Comparison of ENCODE assay signal across 12 cellular contexts in genomic region chr9:126519660-126520425, GRCh38.
DNase-seq lines count a peak whose midpoint lies in the region; ATAC-seq and TF ChIP-seq lines count a peak whose summit lies in the region.
"Had no signal": no experiment of that assay in that cellular context is flagged by ENCODE, and none has a peak within 500 bp of the region (broad histone marks: within the 10 kb centered on the region; RNA-seq: fewer than 3 reads in every experiment).

No MANE protein-coding gene starts in this region.

- H4K8ac ChIP-seq in mesendoderm (ENCODE audit: low read depth, low read length): no peak overlapping the region

- no peak overlapping the region for H3K9ac ChIP-seq in mesendoderm (ENCODE audit: low read length)

- no peaks in the 10 kb centered on the region for H3K79me2 ChIP-seq in mesendoderm (ENCODE audit: control insufficient read depth, insufficient read depth, low read length)

- no peak overlapping the region for H2AK5ac ChIP-seq in mesendoderm (ENCODE audit: low read length)

- H2BK15ac ChIP-seq in mesendoderm (replicated peaks; ENCODE audit: low read depth): no peak overlapping the region

- H3K4me2 ChIP-seq in mesendoderm (ENCODE audit: low read length): no peak overlapping the region

- H3K4ac ChIP-seq in mesendoderm (ENCODE audit: low read depth, low read length): peak overlapping the region; percentile 84

- H3K9me3 Mint-ChIP-seq in CD4-positive, alpha-beta memory T cell: peaks cover 0 to 1% (median 0%) of the 10 kb centered on the region in 8 donors
- H3K9me3 Mint-ChIP-seq in activated CD4-positive, alpha-beta memory T cell treated with anti-CD3 and anti-CD28 coated beads, Interleukin-2, amount 10 ng/mL, durations not matched to agents 7 days and 5 days: no peaks in the 10 kb centered on the region

- no peaks in the 10 kb centered on the region for H3K79me1 ChIP-seq in mesendoderm (ENCODE audit: low read length)

- POLR2A ChIA-PET in CD4-positive, alpha-beta memory T cell (lab: Charles Lee; ENCODE audit: partially characterized antibody): no interaction called here
- POLR2A ChIA-PET in activated CD4-positive, alpha-beta memory T cell treated with anti-CD3 and anti-CD28 coated beads, Interleukin-2, amount 10 ng/mL, durations not matched to agents 7 days and 5 days (lab: Charles Lee): no interaction called here

- H3K36me3 ChIP-seq in BE2C (no peaks in the 10 kb centered on the region), mesendoderm (ENCODE audit: control insufficient read depth, insufficient read depth, low read length) (no peaks in the 10 kb centered on the region)
- H3K36me3 ChIP-seq in CD4-positive, alpha-beta memory T cell (ENCODE audit: insufficient read depth, low read length): no peaks in the 10 kb centered on the region
- H3K36me3 ChIP-seq: left lung had no signal

- no peaks in the 10 kb centered on the region for H3K9me3 ChIP-seq in BE2C
- H3K9me3 ChIP-seq in CD4-positive, alpha-beta memory T cell (ENCODE audit: control insufficient read depth in 1 of 2, low read length in 2 of 2): no peaks in the 10 kb centered on the region
- H3K9me3 ChIP-seq: left lung had no signal

- H3K27ac Mint-ChIP-seq in CD4-positive, alpha-beta memory T cell: peak overlapping the region in 4 of 7 donors; percentile 1 to 76 (median 32)
- H3K27ac Mint-ChIP-seq in activated CD4-positive, alpha-beta memory T cell treated with anti-CD3 and anti-CD28 coated beads, Interleukin-2, amount 10 ng/mL, durations not matched to agents 7 days and 5 days: no peak overlapping the region

- no peak for TF ChIP-seq CTCF in BE2C (IDR thresholded peaks at IDR 0.05; ENCODE audit: low read depth, low read length)

- intact Hi-C loops in CD4-positive, alpha-beta memory T cell (cut with micrococcal nuclease): no loop called here

- H2BK5ac ChIP-seq in mesendoderm (ENCODE audit: low read length): peak overlapping the region; percentile 25

- H3K23ac ChIP-seq in mesendoderm (ENCODE audit: low read length): no peak overlapping the region

- peaks cover 8 to 16% of the 10 kb centered on the region in 2 donors for H3K27me3 Mint-ChIP-seq in CD4-positive, alpha-beta memory T cell
- H3K27me3 Mint-ChIP-seq in activated CD4-positive, alpha-beta memory T cell treated with anti-CD3 and anti-CD28 coated beads, Interleukin-2, amount 10 ng/mL, durations not matched to agents 7 days and 5 days: peaks cover 70% of the 10 kb centered on the region

- peak; percentile 51 for DNase-seq in BE2C
- DNase-seq in CD4-positive, alpha-beta memory T cell: no peak
- DNase-seq in activated CD4-positive, alpha-beta memory T cell treated with anti-CD3 and anti-CD28 coated beads, Interleukin-2, amount 10 ng/mL, durations not matched to agents 7 days and 5 days: peak; percentile 32
- no peak for DNase-seq in mesendoderm
- no peak for DNase-seq in dedifferentiated amniotic fluid mesenchymal stem cell (ENCODE audit: extremely low spot score)
- DNase-seq in NCI-H510A (lab: John Stamatoyannopoulos, UW): no peak
- DNase-seq: activated naive CD4-positive, alpha-beta T cell treated with anti-CD3 and anti-CD28 coated beads, Interleukin-2, amount 50 U/mL, for 16 hours; effector memory CD4-positive, alpha-beta T cell; left lung; NCI-H1694; NCI-H526 treated with DMSO at 0.1 percent for 48 hours had no signal

- peak overlapping the region; percentile 21 for H2BK120ac ChIP-seq in mesendoderm (ENCODE audit: low read depth, low read length)

- peak overlapping the region; percentile 59 for H3K56ac ChIP-seq in mesendoderm (ENCODE audit: low read length)

- ATAC-seq in HG02938 (IDR thresholded peaks at IDR 0.05; ENCODE audit: unreplicated experiment): no peak
- ATAC-seq: left lung had no signal

- H3K36me3 Mint-ChIP-seq in CD4-positive, alpha-beta memory T cell: no peaks in the 10 kb centered on the region
- no peaks in the 10 kb centered on the region for H3K36me3 Mint-ChIP-seq in activated CD4-positive, alpha-beta memory T cell treated with anti-CD3 and anti-CD28 coated beads, Interleukin-2, amount 10 ng/mL, durations not matched to agents 7 days and 5 days (ENCODE audit: low read depth)

- peak overlapping the region in 4 of 8 donors; percentile 2 to 66 (median 16) for H3K4me3 Mint-ChIP-seq in CD4-positive, alpha-beta memory T cell
- no peak overlapping the region for H3K4me3 Mint-ChIP-seq in activated CD4-positive, alpha-beta memory T cell treated with anti-CD3 and anti-CD28 coated beads, Interleukin-2, amount 10 ng/mL, durations not matched to agents 7 days and 5 days

- H3K4me3 ChIP-seq in BE2C (ENCODE audit: low read depth, low read length): peak overlapping the region; percentile 48
- no peak overlapping the region for H3K4me3 ChIP-seq in CD4-positive, alpha-beta memory T cell (ENCODE audit: low read length in 2 of 2)
- no peak overlapping the region for H3K4me3 ChIP-seq in mesendoderm (ENCODE audit: low read length)
- H3K4me3 ChIP-seq: left lung had no signal

- H4K5ac ChIP-seq in mesendoderm (ENCODE audit: low read length): no peak overlapping the region

- H3K4me1 Mint-ChIP-seq in CD4-positive, alpha-beta memory T cell: peaks cover 33 to 71% (median 48%) of the 10 kb centered on the region in 4 donors
- peaks cover 65% of the 10 kb centered on the region for H3K4me1 Mint-ChIP-seq in activated CD4-positive, alpha-beta memory T cell treated with anti-CD3 and anti-CD28 coated beads, Interleukin-2, amount 10 ng/mL, durations not matched to agents 7 days and 5 days

- no peak overlapping the region for H3K27ac ChIP-seq in CD4-positive, alpha-beta memory T cell (ENCODE audit: low read depth, low read length)
- peak overlapping the region; percentile 33 for H3K27ac ChIP-seq in mesendoderm (ENCODE audit: low read depth, low read length)
- H3K27ac ChIP-seq: left lung had no signal

- H3K27me3 ChIP-seq in BE2C (no peaks in the 10 kb centered on the region), mesendoderm (ENCODE audit: insufficient read depth, low read length, poor library complexity) (no peaks in the 10 kb centered on the region)
- H3K27me3 ChIP-seq in CD4-positive, alpha-beta memory T cell (ENCODE audit: insufficient read depth, low read length): no peaks in the 10 kb centered on the region

- H3K4me1 ChIP-seq in BE2C (peaks cover 61% of the 10 kb centered on the region), mesendoderm (ENCODE audit: control insufficient read depth, low read depth, low read length) (peaks cover 5% of the 10 kb centered on the region)
- peaks cover 36% of the 10 kb centered on the region for H3K4me1 ChIP-seq in CD4-positive, alpha-beta memory T cell (ENCODE audit: insufficient read depth, low read length)

- H3K18ac ChIP-seq in mesendoderm (ENCODE audit: low read length): peak overlapping the region; percentile 18

- WGBS in mesendoderm (ENCODE audit: extremely low coverage, insufficient coverage, low lambda C conversion rate): no CpG with 5 or more reads among the region's 22 CpGs

- CTCF ChIA-PET in CD4-positive, alpha-beta memory T cell (lab: Charles Lee; ENCODE audit: partially characterized antibody): interaction anchor here (1.2 to 7.2 kb wide), 3 partner anchors 18 to 36 kb away, joined by 8 to 74 read pairs (median 12); no protein-coding TSS in a partner anchor
- CTCF ChIA-PET in activated CD4-positive, alpha-beta memory T cell treated with anti-CD3 and anti-CD28 coated beads, Interleukin-2, amount 10 ng/mL, durations not matched to agents 7 days and 5 days (lab: Charles Lee): interaction anchor here (1.5 to 1.9 kb wide), 2 partner anchors 20 to 38 kb away, joined by 4 to 5 read pairs; no protein-coding TSS in a partner anchor

Comparison
In these comparisons a context has a peak if more than half of its experiments do, and no peak if none do; other contexts are left out.
1. DNase-seq: peak in BE2C (single experiment) and activated CD4-positive, alpha-beta memory T cell treated with anti-CD3 and anti-CD28 coated beads, Interleukin-2, amount 10 ng/mL, durations not matched to agents 7 days and 5 days (single experiment); none in CD4-positive, alpha-beta memory T cell (0 of 5), mesendoderm (single experiment), dedifferentiated amniotic fluid mesenchymal stem cell (single experiment) and NCI-H510A (single experiment).